ENCODE assay signal across 10 cellular contexts in genomic region chr20:2109425-2110210, GRCh38. TPM values are rescaled to one million over a fixed set of nuclear protein-coding genes. Genes with fewer than 3 reads are reported as not detected.
DNase-seq lines count a peak whose midpoint lies in the region; ATAC-seq and TF ChIP-seq lines count a peak whose summit lies in the region.
"Had no signal": no experiment of that assay in that cellular context is flagged by ENCODE, and none has a peak within 500 bp of the region (broad histone marks: within the 10 kb centered on the region; RNA-seq: fewer than 3 reads in every experiment).

No MANE protein-coding gene starts in this region.

- H3K27me3 ChIP-seq in aorta (ENCODE audit: control insufficient read depth in 1 of 2, insufficient read depth in 2 of 2, low read length in 1 of 2) (no peaks in the 10 kb centered on the region), H7 (ENCODE audit: control insufficient read depth, insufficient read depth, low read length) (no peaks in the 10 kb centered on the region)

- WGBS in mesodermal cell (ENCODE audit: insufficient coverage in 2 of 2), 2 experiments, result 83 to 89% methylated on average over 2 to 3 of the region's 6 CpGs
- 61 to 63% methylated on average over 6 of the region's 6 CpGs for WGBS in aorta, 2 donors

- TF ChIP-seq POLR2A in erythroblast (IDR thresholded peaks at IDR 0.05; ENCODE audit: low read length), result no peak

- H3K27ac ChIP-seq in mesodermal cell (ENCODE audit: low read depth, low read length, severe bottlenecking) (peak overlapping the region; percentile 0), aorta (ENCODE audit: low read depth in 1 of 2, low read length in 2 of 2) (no peak overlapping the region)
- H3K27ac ChIP-seq: C4-2B had no signal

- H3K36me3 ChIP-seq in mesodermal cell (ENCODE audit: control insufficient read depth, insufficient read depth, low read length) (peaks cover 76% of the 10 kb centered on the region), aorta (ENCODE audit: control insufficient read depth in 1 of 2, insufficient read depth in 2 of 2, low read length in 1 of 2) (no peaks in the 10 kb centered on the region), H7 (replicated peaks; ENCODE audit: control insufficient read depth, insufficient read depth, low read length) (peaks cover 8% of the 10 kb centered on the region)

- peaks cover 22% of the 10 kb centered on the region for H3K4me1 ChIP-seq in mesodermal cell (ENCODE audit: control insufficient read depth, insufficient read depth, low read length, poor library complexity, severe bottlenecking)
- peaks cover 0 to 7% of the 10 kb centered on the region in 2 donors for H3K4me1 ChIP-seq in aorta (ENCODE audit: control insufficient read depth in 1 of 2, insufficient read depth in 2 of 2, low read length in 2 of 2)

- DNase-seq in Right ventricle myocardium inferior (ENCODE audit: missing footprints) (peak; percentile 83), cardiac septum (ENCODE audit: low spot score) (no peak), erythroblast (lab: John Stamatoyannopoulos, UW) (peak; percentile 66 to 70), aorta (no peak), DMS53 (lab: John Stamatoyannopoulos, UW) (no peak), H7 (no peak)
- DNase-seq in activated T-cell treated with anti-CD3 and anti-CD28 coated beads, Interleukin-2, amount 50 U/mL, for 48 hours, result no peak
- DNase-seq: NCI-H1694 had no signal

- no peak overlapping the region for H3K4me3 ChIP-seq in mesodermal cell (ENCODE audit: extremely low read depth, insufficient read depth, low read length, poor library complexity, severe bottlenecking)
- no peak overlapping the region for H3K4me3 ChIP-seq in aorta (ENCODE audit: low read length in 2 of 2)
- no peak overlapping the region for H3K4me3 ChIP-seq in H7 (ENCODE audit: insufficient read depth, low read depth, low read length)

- no peaks in the 10 kb centered on the region for H3K9me3 ChIP-seq in mesodermal cell (ENCODE audit: control insufficient read depth, low read length)
- no peaks in the 10 kb centered on the region for H3K9me3 ChIP-seq in aorta (ENCODE audit: control insufficient read depth, low read length)

- peak; percentile 79 for ATAC-seq in Right ventricle myocardium inferior
- ATAC-seq in aorta (ENCODE audit: low FRiP score), result peak; percentile 55

- intact Hi-C loops in Right ventricle myocardium inferior (cut with DNase I), result loop anchor here (10.0 kb wide), 1 partner anchor 365 kb away; the partner anchor contains the start of gene SNRPB
- intact Hi-C loops in cardiac septum (cut with DNase I), result loop anchor here (10.0 kb wide), 1 partner anchor 335 kb away; no protein-coding TSS in a partner anchor
- intact Hi-C loops in aorta (cut with DNase I), result loop anchor here (10.0 kb wide), 4 partner anchors 295 to 645 kb away; partner anchors contain the start of gene NSFL1C (in 1 of the 2)

RNA-seq across cellular contexts. Expression of gene STK35, which starts 8.0 kb away (rescaled TPM):
- total RNA-seq in Right ventricle myocardium inferior (13.5 TPM), cardiac septum (18.2 TPM), aorta (10 to 100 TPM; 10.5 to 13.8 TPM)
- 14.0 TPM for polyA plus RNA-seq in mesodermal cell (2013, experiment 1 of 2)
- 13.4 TPM for polyA plus RNA-seq in mesodermal cell (2013, experiment 2 of 2)
- 1 to 10 TPM; 1.6 to 5.1 TPM for polyA plus RNA-seq in aorta
- 39.8 and 40.8 TPM in 2 replicates for total RNA-seq in H7 (2014; rRNA removed; shearing (Covaris generic))

Comparison
In these comparisons a context has a peak if more than half of its experiments do, and no peak if none do; other contexts are left out.
1. DNase-seq: peak in Right ventricle myocardium inferior (single experiment) and erythroblast (2 of 2); none in cardiac septum (single experiment), aorta (0 of 2), DMS53 (single experiment), H7 (single experiment) and activated T-cell treated with anti-CD3 and anti-CD28 coated beads, Interleukin-2, amount 50 U/mL, for 48 hours (0 of 2).